11 cellular contexts compared by ENCODE assay signal in genomic region chr11:68974421-68975194, GRCh38. TPM values are rescaled to one million over a fixed set of nuclear protein-coding genes. Genes with fewer than 3 reads are reported as not detected.
DNase-seq lines count a peak whose midpoint lies in the region; ATAC-seq and TF ChIP-seq lines count a peak whose summit lies in the region.
"Had no signal": no experiment of that assay in that cellular context is flagged by ENCODE, and none has a peak within 500 bp of the region (broad histone marks: within the 10 kb centered on the region; RNA-seq: fewer than 3 reads in every experiment).

No MANE protein-coding gene starts in this region.

- no peak overlapping the region for H4K91ac ChIP-seq in trophoblast cell (ENCODE audit: low read depth, low read length)

- no peak overlapping the region for H3K9ac ChIP-seq in trophoblast cell (ENCODE audit: low read length)
- H3K9ac ChIP-seq: BLaER1 treated with 17β-estradiol and CSF1 and Interleukin-3, amounts not matched to agents 10 nM and 100 nM had no signal

- no peak overlapping the region for H4K12ac ChIP-seq in trophoblast cell (ENCODE audit: low read depth, low read length)

- no peak overlapping the region for H3K27ac ChIP-seq in trophoblast cell (ENCODE audit: low read depth, low read length)
- H3K27ac ChIP-seq: BLaER1 treated with 17β-estradiol and CSF1 and Interleukin-3, amounts not matched to agents 10 nM and 100 nM; uterus had no signal

- H3K14ac ChIP-seq in trophoblast cell (ENCODE audit: low read length): no peak overlapping the region

- no CpG with 5 or more reads among the region's 23 CpGs for WGBS in trophoblast cell (ENCODE audit: extremely low coverage, insufficient coverage, insufficient read length)

- peaks cover 3% of the 10 kb centered on the region for H3K9me3 ChIP-seq in trophoblast cell (ENCODE audit: insufficient read depth, low read depth, low read length)
- H3K9me3 ChIP-seq: BLaER1 treated with 17β-estradiol and CSF1 and Interleukin-3, amounts not matched to agents 10 nM and 100 nM; uterus had no signal

- H3K27me3 ChIP-seq in trophoblast cell (ENCODE audit: insufficient read depth, low read length): no peaks in the 10 kb centered on the region
- H3K27me3 ChIP-seq: uterus had no signal

- DNase-seq in SKM-1 treated with dmso at 0.1 percent for 144 hours (lab: John Stamatoyannopoulos, UW; ENCODE audit: unreplicated experiment): peak; percentile 4
- no peak for DNase-seq in SKM-1 (lab: John Stamatoyannopoulos, UW; ENCODE audit: unreplicated experiment)
- DNase-seq in M059J (ENCODE audit: low read depth): peak; percentile 34
- peak; percentile 37 for DNase-seq in amniotic epithelial cell (ENCODE audit: low read depth)
- peak; percentile 13 to 45 for DNase-seq in trophoblast cell
- no peak for DNase-seq in stimulated activated CD4-positive, alpha-beta T cell treated with anti-CD3 and anti-CD28 coated beads, Interleukin-2, amount 100 ng/mL, for 48 hours
- no peak for DNase-seq in GM20000 (ENCODE audit: low spot score)

- H2BK5ac ChIP-seq in trophoblast cell (ENCODE audit: low read depth, low read length, poor library complexity): no peak overlapping the region

- H3K23ac ChIP-seq in trophoblast cell (ENCODE audit: low read length): no peak overlapping the region

- no peak overlapping the region for H3K4me3 ChIP-seq in trophoblast cell (ENCODE audit: low read depth, low read length)
- H3K4me3 ChIP-seq: BLaER1 treated with 17β-estradiol and CSF1 and Interleukin-3, amounts not matched to agents 10 nM and 100 nM; uterus had no signal

- H4K8ac ChIP-seq in trophoblast cell (ENCODE audit: low read depth, low read length): peak overlapping the region; percentile 15

- no peaks in the 10 kb centered on the region for H3K79me2 ChIP-seq in trophoblast cell (ENCODE audit: control insufficient read depth, insufficient read depth, low read length, poor library complexity)

- H3K36me3 ChIP-seq in trophoblast cell (ENCODE audit: control insufficient read depth in 1 of 2, insufficient read depth in 2 of 2, low read length in 2 of 2): no peaks in the 10 kb centered on the region
- H3K36me3 ChIP-seq: BLaER1 treated with 17β-estradiol and CSF1 and Interleukin-3, amounts not matched to agents 10 nM and 100 nM; uterus had no signal

- no peak overlapping the region for H3K18ac ChIP-seq in trophoblast cell (ENCODE audit: low read length)

- no peak overlapping the region for H3K4me2 ChIP-seq in trophoblast cell (ENCODE audit: low read length)
- H3K4me2 ChIP-seq: BLaER1 treated with 17β-estradiol and CSF1 and Interleukin-3, amounts not matched to agents 10 nM and 100 nM had no signal

- no peak overlapping the region for H2BK12ac ChIP-seq in trophoblast cell (ENCODE audit: low read length)

- H2AK5ac ChIP-seq in trophoblast cell (ENCODE audit: low read length): no peak overlapping the region

- TF ChIP-seq CTCF in GM20000 (IDR thresholded peaks at IDR 0.05; ENCODE audit: extremely low read depth, missing control alignments): no peak

- H2AFZ ChIP-seq in trophoblast cell (ENCODE audit: insufficient read depth, low read length, poor library complexity): no peak overlapping the region

- ATAC-seq in GM18511 (IDR thresholded peaks at IDR 0.05; ENCODE audit: unreplicated experiment): no peak

- H2BK120ac ChIP-seq in trophoblast cell (ENCODE audit: insufficient read depth, low read length, poor library complexity): no peak overlapping the region

- H3K4me1 ChIP-seq in trophoblast cell (ENCODE audit: control insufficient read depth in 1 of 2, insufficient read depth in 2 of 2, low read length in 2 of 2): peaks cover 2 to 7% of the 10 kb centered on the region in 2 experiments
- H3K4me1 ChIP-seq: uterus had no signal

- no peaks in the 10 kb centered on the region for H3K79me1 ChIP-seq in trophoblast cell (ENCODE audit: low read length)

- no peak overlapping the region for H3K4ac ChIP-seq in trophoblast cell (ENCODE audit: low read depth, low read length)

RNA-seq across cellular contexts. Expression of gene MRGPRD, which starts 6.2 kb away (rescaled TPM):
- total RNA-seq in M059J (2014; rRNA removed; shearing (Covaris generic)): not detected in 2 replicates
- not detected in 2 replicates for polyA plus RNA-seq in trophoblast cell (2013)
- polyA plus RNA-seq: esophagus had no signal

RNA-seq across cellular contexts. Expression of gene MRGPRF, which starts 38.4 kb away (rescaled TPM):
- total RNA-seq in M059J (2014; rRNA removed; shearing (Covaris generic)): 0.25 TPM in 1 of 2 replicates, not detected in the other
- polyA plus RNA-seq in trophoblast cell (2013): 0.29 and 0.39 TPM in 2 replicates

Comparison
In these comparisons a context has a peak if more than half of its experiments do, and no peak if none do; other contexts are left out.
1. DNase-seq: peak in SKM-1 treated with dmso at 0.1 percent for 144 hours (single experiment), M059J (single experiment), amniotic epithelial cell (single experiment) and trophoblast cell (2 of 2); none in SKM-1 (single experiment), stimulated activated CD4-positive, alpha-beta T cell treated with anti-CD3 and anti-CD28 coated beads, Interleukin-2, amount 100 ng/mL, for 48 hours (0 of 2) and GM20000 (single experiment).